In genomic region chr13:98083936-98084335, GRCh38 we compare ENCODE assay signal across 1 cellular context.
TF ChIP-seq lines count a peak whose summit lies in the region.

No MANE protein-coding gene starts in this region.

TF ChIP-seq in IMR-90, 13 proteins besides CTCF, POLR2A, EP300 and RAD21:
- TF ChIP-seq ELK1 (IDR thresholded peaks at IDR 0.05; ENCODE audit: borderline replicate concordance, low read depth, low read length) (no peak), MXI1 (IDR thresholded peaks at IDR 0.05; ENCODE audit: borderline replicate concordance, low read depth, low read length) (no peak), BHLHE40 (IDR thresholded peaks at IDR 0.05; ENCODE audit: low read depth, low read length) (no peak), RFX5 (IDR thresholded peaks at IDR 0.05; ENCODE audit: low read depth, low read length) (no peak), MAZ (IDR thresholded peaks at IDR 0.05; ENCODE audit: borderline replicate concordance, low read depth, low read length) (no peak), CHD1 (IDR thresholded peaks at IDR 0.05; ENCODE audit: low read depth, low read length) (no peak), CEBPB (IDR thresholded peaks at IDR 0.05; ENCODE audit: low read depth, low read length) (no peak), RCOR1 (IDR thresholded peaks at IDR 0.05; ENCODE audit: insufficient replicate concordance, low read length) (no peak)
TF ChIP-seq in IMR-90: peak in this region for 0.
